Comparison of ENCODE assay signal across 1 cellular context in the genomic region with DNA sequence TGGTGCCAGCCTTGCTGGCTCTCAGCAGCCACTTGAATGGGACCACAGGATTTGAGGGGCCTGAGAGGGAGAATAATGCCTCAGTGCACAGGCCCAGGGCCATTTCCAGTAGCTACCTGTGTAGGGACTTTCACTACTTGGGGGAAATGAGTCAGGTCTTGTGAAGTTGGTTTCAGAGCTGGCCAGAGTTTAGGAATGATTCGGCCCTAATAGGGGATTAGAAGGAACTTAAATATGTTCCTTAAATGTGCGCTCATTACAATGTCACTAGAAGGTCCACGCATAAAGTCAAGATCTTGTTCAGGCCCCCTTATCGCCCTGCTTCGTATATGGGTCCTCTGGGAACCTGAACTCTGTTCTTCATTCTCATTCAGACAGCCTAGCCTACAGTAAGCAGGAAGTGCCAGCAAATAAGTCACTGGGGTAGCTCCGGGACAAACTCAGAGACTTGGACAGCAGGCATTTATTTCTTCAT.
TF ChIP-seq lines count a peak whose summit lies in the region.

No MANE protein-coding gene starts in this region.

TF ChIP-seq in GM23338, 12 proteins besides CTCF, POLR2A, EP300 and RAD21 (continued from another document):
- TF ChIP-seq, protein P1, sequence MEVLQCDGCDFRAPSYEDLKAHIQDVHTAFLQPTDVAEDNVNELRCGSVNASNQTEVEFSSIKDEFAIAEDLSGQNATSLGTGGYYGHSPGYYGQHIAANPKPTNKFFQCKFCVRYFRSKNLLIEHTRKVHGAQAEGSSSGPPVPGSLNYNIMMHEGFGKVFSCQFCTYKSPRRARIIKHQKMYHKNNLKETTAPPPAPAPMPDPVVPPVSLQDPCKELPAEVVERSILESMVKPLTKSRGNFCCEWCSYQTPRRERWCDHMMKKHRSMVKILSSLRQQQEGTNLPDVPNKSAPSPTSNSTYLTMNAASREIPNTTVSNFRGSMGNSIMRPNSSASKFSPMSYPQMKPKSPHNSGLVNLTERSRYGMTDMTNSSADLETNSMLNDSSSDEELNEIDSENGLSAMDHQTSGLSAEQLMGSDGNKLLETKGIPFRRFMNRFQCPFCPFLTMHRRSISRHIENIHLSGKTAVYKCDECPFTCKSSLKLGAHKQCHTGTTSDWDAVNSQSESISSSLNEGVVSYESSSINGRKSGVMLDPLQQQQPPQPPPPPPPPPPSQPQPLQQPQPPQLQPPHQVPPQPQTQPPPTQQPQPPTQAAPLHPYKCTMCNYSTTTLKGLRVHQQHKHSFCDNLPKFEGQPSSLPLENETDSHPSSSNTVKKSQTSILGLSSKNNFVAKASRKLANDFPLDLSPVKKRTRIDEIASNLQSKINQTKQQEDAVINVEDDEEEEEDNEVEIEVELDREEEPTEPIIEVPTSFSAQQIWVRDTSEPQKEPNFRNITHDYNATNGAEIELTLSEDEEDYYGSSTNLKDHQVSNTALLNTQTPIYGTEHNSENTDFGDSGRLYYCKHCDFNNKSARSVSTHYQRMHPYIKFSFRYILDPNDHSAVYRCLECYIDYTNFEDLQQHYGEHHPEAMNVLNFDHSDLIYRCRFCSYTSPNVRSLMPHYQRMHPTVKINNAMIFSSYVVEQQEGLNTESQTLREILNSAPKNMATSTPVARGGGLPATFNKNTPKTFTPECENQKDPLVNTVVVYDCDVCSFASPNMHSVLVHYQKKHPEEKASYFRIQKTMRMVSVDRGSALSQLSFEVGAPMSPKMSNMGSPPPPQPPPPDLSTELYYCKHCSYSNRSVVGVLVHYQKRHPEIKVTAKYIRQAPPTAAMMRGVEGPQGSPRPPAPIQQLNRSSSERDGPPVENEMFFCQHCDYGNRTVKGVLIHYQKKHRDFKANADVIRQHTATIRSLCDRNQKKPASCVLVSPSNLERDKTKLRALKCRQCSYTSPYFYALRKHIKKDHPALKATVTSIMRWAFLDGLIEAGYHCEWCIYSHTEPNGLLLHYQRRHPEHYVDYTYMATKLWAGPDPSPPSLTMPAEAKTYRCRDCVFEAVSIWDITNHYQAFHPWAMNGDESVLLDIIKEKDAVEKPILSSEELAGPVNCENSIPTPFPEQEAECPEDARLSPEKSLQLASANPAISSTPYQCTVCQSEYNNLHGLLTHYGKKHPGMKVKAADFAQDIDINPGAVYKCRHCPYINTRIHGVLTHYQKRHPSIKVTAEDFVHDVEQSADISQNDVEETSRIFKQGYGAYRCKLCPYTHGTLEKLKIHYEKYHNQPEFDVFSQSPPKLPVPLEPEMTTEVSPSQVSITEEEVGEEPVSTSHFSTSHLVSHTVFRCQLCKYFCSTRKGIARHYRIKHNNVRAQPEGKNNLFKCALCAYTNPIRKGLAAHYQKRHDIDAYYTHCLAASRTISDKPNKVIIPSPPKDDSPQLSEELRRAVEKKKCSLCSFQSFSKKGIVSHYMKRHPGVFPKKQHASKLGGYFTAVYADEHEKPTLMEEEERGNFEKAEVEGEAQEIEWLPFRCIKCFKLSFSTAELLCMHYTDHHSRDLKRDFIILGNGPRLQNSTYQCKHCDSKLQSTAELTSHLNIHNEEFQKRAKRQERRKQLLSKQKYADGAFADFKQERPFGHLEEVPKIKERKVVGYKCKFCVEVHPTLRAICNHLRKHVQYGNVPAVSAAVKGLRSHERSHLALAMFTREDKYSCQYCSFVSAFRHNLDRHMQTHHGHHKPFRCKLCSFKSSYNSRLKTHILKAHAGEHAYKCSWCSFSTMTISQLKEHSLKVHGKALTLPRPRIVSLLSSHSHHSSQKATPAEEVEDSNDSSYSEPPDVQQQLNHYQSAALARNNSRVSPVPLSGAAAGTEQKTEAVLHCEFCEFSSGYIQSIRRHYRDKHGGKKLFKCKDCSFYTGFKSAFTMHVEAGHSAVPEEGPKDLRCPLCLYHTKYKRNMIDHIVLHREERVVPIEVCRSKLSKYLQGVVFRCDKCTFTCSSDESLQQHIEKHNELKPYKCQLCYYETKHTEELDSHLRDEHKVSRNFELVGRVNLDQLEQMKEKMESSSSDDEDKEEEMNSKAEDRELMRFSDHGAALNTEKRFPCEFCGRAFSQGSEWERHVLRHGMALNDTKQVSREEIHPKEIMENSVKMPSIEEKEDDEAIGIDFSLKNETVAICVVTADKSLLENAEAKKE (CRISPR knock-in tag; IDR thresholded peaks at IDR 0.05), result no peak
- TF ChIP-seq EZH2phosphoT487 (IDR thresholded peaks at IDR 0.05; ENCODE audit: unreplicated experiment) (no peak), ZNF331 (CRISPR knock-in tag; IDR thresholded peaks at IDR 0.05; ENCODE audit: low read depth) (no peak), POLR2AphosphoS5 (IDR thresholded peaks at IDR 0.05; ENCODE audit: low read depth) (no peak), JUNB (IDR thresholded peaks at IDR 0.05; ENCODE audit: unreplicated experiment) (no peak), ZNF114 (CRISPR knock-in tag; IDR thresholded peaks at IDR 0.05) (no peak), STAT1 (IDR thresholded peaks at IDR 0.05; ENCODE audit: unreplicated experiment) (no peak), NANOG (IDR thresholded peaks at IDR 0.05; ENCODE audit: borderline replicate concordance) (no peak)
- TF ChIP-seq, protein P2, sequence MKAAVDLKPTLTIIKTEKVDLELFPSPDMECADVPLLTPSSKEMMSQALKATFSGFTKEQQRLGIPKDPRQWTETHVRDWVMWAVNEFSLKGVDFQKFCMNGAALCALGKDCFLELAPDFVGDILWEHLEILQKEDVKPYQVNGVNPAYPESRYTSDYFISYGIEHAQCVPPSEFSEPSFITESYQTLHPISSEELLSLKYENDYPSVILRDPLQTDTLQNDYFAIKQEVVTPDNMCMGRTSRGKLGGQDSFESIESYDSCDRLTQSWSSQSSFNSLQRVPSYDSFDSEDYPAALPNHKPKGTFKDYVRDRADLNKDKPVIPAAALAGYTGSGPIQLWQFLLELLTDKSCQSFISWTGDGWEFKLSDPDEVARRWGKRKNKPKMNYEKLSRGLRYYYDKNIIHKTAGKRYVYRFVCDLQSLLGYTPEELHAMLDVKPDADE (IDR thresholded peaks at IDR 0.05), result no peak
